In the genomic region with DNA sequence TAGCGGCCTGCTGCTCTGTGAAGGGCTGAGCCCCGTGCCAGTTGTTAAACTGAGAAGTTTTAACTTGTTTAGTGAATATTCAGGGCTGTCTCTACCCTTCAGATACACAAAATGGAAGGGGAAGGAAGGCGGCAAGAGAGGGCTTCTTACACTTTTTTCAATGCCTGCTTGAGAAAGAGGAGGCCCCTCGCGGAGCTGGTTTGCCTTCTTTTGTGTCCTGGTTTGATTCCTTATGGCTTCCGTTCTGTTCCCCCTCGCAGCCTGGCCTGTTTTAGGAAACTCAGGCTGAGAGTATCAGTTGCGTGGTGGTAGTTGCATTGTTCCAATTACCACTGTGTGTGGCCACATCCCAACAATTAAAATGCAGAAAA, we compare ENCODE assay signal across 2 cellular contexts.
TF ChIP-seq lines count a peak whose summit lies in the region.

No MANE protein-coding gene starts in this region.

TF ChIP-seq in A549, 52 proteins besides CTCF, POLR2A, EP300 and RAD21:
- TF ChIP-seq RARB (CRISPR knock-in tag; IDR thresholded peaks at IDR 0.05) (no peak), NPAS2 (CRISPR knock-in tag; IDR thresholded peaks at IDR 0.05; ENCODE audit: borderline replicate concordance) (no peak), HOXA7 (CRISPR knock-in tag; IDR thresholded peaks at IDR 0.05) (no peak), ZSCAN20 (CRISPR knock-in tag; IDR thresholded peaks at IDR 0.05) (no peak), MYC (IDR thresholded peaks at IDR 0.05; ENCODE audit: borderline replicate concordance, low read length) (no peak), CEBPB (IDR thresholded peaks at IDR 0.05) (no peak), GATA3 (IDR thresholded peaks at IDR 0.05; ENCODE audit: borderline replicate concordance) (no peak), ZNF302 (CRISPR knock-in tag; IDR thresholded peaks at IDR 0.05) (no peak), FOXS1 (CRISPR knock-in tag; IDR thresholded peaks at IDR 0.05) (no peak), SREBF2 (IDR thresholded peaks at IDR 0.05) (no peak), ZC3H11A (IDR thresholded peaks at IDR 0.05) (no peak), RNF2 (IDR thresholded peaks at IDR 0.05; ENCODE audit: borderline replicate concordance, low read depth) (no peak), CBX2 (IDR thresholded peaks at IDR 0.05; ENCODE audit: borderline replicate concordance, low read depth) (no peak), CBX8 (IDR thresholded peaks at IDR 0.05) (no peak), CHD4 (IDR thresholded peaks at IDR 0.05; ENCODE audit: borderline replicate concordance) (no peak), RFX5 (IDR thresholded peaks at IDR 0.05) (no peak), KDM1A (IDR thresholded peaks at IDR 0.05; ENCODE audit: low read depth) (no peak)
- TF ChIP-seq, protein P1, sequence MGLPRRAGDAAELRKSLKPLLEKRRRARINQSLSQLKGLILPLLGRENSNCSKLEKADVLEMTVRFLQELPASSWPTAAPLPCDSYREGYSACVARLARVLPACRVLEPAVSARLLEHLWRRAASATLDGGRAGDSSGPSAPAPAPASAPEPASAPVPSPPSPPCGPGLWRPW (IDR thresholded peaks at IDR 0.05) = no peak
- TF ChIP-seq, protein P2, sequence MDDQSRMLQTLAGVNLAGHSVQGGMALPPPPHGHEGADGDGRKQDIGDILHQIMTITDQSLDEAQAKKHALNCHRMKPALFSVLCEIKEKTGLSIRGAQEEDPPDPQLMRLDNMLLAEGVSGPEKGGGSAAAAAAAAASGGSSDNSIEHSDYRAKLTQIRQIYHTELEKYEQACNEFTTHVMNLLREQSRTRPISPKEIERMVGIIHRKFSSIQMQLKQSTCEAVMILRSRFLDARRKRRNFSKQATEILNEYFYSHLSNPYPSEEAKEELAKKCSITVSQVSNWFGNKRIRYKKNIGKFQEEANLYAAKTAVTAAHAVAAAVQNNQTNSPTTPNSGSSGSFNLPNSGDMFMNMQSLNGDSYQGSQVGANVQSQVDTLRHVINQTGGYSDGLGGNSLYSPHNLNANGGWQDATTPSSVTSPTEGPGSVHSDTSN (IDR thresholded peaks at IDR 0.05) = no peak

TF ChIP-seq in K562, 482 proteins besides CTCF, POLR2A, EP300 and RAD21 (continues in another document):
- no peak for TF ChIP-seq TRIM24 (IDR thresholded peaks at IDR 0.05)
- no peak for TF ChIP-seq NR2C2 (CRISPR knock-in tag; IDR thresholded peaks at IDR 0.05)
- TF ChIP-seq NR2C2 (tag; IDR thresholded peaks at IDR 0.05) = 0 out of 2 replicates have a peak, but pooled peaks have one; percentile 5
- TF ChIP-seq, protein P3, sequence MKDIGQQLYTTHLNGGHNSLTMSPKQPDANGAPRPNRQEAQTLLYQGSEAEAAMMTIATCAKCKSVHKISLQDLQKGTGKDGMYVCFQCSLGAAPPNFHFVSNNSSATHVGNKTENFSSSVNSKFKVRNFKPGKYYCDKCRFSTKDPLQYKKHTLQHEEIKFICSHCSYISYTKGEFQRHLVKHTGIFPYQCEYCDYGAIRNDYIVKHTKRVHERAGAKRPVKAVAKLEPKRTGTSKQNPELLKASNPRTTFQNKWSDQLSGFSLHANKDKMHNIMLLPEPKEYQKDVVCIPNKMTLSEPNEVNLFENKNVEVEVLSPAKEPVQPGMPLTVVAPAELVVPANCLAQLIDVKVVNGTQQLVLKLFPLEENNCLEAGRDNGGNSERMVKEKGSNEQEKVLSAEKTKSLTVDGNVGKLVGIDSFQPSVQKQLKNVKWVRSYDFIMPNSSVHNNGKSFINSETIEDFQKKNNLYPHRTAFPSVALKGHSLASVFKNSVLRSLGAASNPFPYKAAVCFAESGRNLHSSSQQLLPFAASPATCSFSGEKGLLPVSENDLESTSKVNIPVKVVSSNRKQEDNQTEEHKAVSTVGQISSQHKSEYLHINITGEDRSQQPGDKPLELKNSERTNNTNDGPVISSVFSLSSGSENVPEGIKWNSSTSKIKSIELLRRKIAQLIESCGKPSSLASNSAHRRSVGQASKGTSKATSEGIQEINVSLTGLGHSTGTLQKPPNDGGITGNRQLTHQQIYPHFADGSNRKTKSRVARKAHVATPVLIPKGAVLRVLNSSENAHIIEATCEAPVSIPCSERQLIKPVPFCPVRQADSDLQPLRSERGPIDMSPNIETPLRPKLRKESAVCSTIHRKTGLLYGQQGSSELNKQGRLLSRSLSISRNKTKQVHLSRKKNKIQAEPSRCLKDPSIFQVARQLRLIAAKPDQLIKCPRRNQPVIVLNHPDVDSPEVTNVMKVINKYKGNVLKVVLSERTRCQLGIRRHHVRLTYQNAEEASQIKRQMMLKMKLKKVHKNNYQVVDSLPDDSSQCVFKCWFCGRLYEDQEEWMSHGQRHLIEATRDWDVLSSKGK (CRISPR knock-in tag; IDR thresholded peaks at IDR 0.05) = no peak
- TF ChIP-seq ASH1L (IDR thresholded peaks at IDR 0.05; ENCODE audit: borderline replicate concordance, low read depth, partially characterized antibody) = no peak
- TF ChIP-seq GATAD2B (IDR thresholded peaks at IDR 0.05; ENCODE audit: borderline replicate concordance) = no peak
- no peak for TF ChIP-seq ZZZ3 (IDR thresholded peaks at IDR 0.05)
- TF ChIP-seq ZNF76 (CRISPR knock-in tag; IDR thresholded peaks at IDR 0.05; ENCODE audit: borderline replicate concordance) = no peak
- no peak for TF ChIP-seq PHB (CRISPR knock-in tag; IDR thresholded peaks at IDR 0.05)
- no peak for TF ChIP-seq ZNF121 (CRISPR knock-in tag; conservative IDR thresholded peaks at IDR 0.05)
- TF ChIP-seq NFE2L1 (tag; IDR thresholded peaks at IDR 0.05; ENCODE audit: borderline replicate concordance, low read depth) = no peak
- peak; percentile 36; the same call in 1 of the 2 replicates for TF ChIP-seq ZNF263 (CRISPR knock-in tag; IDR thresholded peaks at IDR 0.05; ENCODE audit: borderline replicate concordance)
- no peak for TF ChIP-seq SREBF1 (IDR thresholded peaks at IDR 0.05; ENCODE audit: borderline replicate concordance, low read depth, low read length)
- 0 out of 4 replicates have a peak, but pooled peaks of 1 of the 2 experiments have one; percentile 14 for TF ChIP-seq TBL1XR1 (IDR thresholded peaks at IDR 0.05; ENCODE audit: low read length in 2 of 2)
- no peak for TF ChIP-seq ARID1B (IDR thresholded peaks at IDR 0.05)
- TF ChIP-seq ZNF143 (CRISPR knock-in tag; IDR thresholded peaks at IDR 0.05) = no peak
- peak; percentile 50; the same call in 1 of the 2 replicates for TF ChIP-seq ZFX (CRISPR knock-in tag; IDR thresholded peaks at IDR 0.05)
- no peak for TF ChIP-seq CCAR2 (IDR thresholded peaks at IDR 0.05; ENCODE audit: low read depth, low read length)
- no peak for TF ChIP-seq MYNN (IDR thresholded peaks at IDR 0.05)
- no peak for TF ChIP-seq MYNN (CRISPR knock-in tag; IDR thresholded peaks at IDR 0.05)
- TF ChIP-seq CBX1 (IDR thresholded peaks at IDR 0.05; ENCODE audit: low read depth) = no peak
- no peak for TF ChIP-seq RFX5 (IDR thresholded peaks at IDR 0.05; ENCODE audit: low read depth, low read length)
- TF ChIP-seq, protein P4, sequence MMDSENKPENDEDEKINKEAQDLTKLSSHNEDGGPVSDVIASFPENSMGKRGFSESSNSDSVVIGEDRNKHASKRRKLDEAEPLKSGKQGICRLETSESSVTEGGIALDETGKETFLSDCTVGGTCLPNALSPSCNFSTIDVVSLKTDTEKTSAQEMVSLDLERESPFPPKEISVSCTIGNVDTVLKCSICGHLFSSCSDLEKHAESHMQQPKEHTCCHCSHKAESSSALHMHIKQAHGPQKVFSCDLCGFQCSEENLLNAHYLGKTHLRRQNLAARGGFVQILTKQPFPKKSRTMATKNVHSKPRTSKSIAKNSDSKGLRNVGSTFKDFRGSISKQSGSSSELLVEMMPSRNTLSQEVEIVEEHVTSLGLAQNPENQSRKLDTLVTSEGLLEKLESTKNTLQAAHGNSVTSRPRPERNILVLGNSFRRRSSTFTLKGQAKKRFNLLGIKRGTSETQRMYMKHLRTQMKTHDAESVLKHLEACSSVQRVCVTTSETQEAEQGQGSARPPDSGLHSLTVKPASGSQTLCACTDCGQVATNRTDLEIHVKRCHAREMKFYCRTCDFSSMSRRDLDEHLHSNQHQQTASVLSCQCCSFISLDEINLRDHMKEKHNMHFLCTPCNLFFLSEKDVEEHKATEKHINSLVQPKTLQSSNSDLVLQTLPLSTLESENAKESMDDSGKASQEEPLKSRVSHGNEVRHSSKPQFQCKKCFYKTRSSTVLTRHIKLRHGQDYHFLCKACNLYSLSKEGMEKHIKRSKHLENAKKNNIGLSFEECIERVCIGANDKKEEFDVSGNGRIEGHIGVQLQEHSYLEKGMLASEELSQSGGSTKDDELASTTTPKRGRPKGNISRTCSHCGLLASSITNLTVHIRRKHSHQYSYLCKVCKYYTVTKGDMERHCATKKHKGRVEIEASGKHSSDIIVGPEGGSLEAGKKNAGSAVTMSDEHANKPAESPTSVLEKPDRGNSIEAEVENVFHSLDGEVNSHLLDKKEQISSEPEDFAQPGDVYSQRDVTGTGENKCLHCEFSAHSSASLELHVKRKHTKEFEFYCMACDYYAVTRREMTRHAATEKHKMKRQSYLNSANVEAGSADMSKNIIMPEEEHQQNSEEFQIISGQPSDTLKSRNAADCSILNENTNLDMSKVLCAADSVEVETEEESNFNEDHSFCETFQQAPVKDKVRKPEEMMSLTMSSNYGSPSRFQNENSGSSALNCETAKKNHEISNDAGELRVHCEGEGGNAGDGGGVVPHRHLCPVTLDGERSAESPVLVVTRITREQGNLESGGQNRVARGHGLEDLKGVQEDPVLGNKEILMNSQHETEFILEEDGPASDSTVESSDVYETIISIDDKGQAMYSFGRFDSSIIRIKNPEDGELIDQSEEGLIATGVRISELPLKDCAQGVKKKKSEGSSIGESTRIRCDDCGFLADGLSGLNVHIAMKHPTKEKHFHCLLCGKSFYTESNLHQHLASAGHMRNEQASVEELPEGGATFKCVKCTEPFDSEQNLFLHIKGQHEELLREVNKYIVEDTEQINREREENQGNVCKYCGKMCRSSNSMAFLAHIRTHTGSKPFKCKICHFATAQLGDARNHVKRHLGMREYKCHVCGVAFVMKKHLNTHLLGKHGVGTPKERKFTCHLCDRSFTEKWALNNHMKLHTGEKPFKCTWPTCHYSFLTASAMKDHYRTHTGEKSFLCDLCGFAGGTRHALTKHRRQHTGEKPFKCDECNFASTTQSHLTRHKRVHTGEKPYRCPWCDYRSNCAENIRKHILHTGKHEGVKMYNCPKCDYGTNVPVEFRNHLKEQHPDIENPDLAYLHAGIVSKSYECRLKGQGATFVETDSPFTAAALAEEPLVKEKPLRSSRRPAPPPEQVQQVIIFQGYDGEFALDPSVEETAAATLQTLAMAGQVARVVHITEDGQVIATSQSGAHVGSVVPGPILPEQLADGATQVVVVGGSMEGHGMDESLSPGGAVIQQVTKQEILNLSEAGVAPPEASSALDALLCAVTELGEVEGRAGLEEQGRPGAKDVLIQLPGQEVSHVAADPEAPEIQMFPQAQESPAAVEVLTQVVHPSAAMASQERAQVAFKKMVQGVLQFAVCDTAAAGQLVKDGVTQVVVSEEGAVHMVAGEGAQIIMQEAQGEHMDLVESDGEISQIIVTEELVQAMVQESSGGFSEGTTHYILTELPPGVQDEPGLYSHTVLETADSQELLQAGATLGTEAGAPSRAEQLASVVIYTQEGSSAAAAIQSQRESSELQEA (IDR thresholded peaks at IDR 0.05; ENCODE audit: low read depth) = peak; percentile 64
- TF ChIP-seq, protein P5, sequence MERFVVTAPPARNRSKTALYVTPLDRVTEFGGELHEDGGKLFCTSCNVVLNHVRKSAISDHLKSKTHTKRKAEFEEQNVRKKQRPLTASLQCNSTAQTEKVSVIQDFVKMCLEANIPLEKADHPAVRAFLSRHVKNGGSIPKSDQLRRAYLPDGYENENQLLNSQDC (CRISPR knock-in tag; IDR thresholded peaks at IDR 0.05) = no peak
- 0 out of 2 replicates have a peak, but pooled peaks have one; percentile 92 for TF ChIP-seq ZC3H4 (CRISPR knock-in tag; IDR thresholded peaks at IDR 0.05; ENCODE audit: borderline replicate concordance)
- TF ChIP-seq TCF7 (IDR thresholded peaks at IDR 0.05; ENCODE audit: borderline replicate concordance) = no peak
- TF ChIP-seq, protein P6, sequence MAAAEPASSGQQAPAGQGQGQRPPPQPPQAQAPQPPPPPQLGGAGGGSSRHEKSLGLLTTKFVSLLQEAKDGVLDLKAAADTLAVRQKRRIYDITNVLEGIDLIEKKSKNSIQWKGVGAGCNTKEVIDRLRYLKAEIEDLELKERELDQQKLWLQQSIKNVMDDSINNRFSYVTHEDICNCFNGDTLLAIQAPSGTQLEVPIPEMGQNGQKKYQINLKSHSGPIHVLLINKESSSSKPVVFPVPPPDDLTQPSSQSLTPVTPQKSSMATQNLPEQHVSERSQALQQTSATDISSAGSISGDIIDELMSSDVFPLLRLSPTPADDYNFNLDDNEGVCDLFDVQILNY (CRISPR knock-in tag; IDR thresholded peaks at IDR 0.05) = no peak
- TF ChIP-seq, protein P7, sequence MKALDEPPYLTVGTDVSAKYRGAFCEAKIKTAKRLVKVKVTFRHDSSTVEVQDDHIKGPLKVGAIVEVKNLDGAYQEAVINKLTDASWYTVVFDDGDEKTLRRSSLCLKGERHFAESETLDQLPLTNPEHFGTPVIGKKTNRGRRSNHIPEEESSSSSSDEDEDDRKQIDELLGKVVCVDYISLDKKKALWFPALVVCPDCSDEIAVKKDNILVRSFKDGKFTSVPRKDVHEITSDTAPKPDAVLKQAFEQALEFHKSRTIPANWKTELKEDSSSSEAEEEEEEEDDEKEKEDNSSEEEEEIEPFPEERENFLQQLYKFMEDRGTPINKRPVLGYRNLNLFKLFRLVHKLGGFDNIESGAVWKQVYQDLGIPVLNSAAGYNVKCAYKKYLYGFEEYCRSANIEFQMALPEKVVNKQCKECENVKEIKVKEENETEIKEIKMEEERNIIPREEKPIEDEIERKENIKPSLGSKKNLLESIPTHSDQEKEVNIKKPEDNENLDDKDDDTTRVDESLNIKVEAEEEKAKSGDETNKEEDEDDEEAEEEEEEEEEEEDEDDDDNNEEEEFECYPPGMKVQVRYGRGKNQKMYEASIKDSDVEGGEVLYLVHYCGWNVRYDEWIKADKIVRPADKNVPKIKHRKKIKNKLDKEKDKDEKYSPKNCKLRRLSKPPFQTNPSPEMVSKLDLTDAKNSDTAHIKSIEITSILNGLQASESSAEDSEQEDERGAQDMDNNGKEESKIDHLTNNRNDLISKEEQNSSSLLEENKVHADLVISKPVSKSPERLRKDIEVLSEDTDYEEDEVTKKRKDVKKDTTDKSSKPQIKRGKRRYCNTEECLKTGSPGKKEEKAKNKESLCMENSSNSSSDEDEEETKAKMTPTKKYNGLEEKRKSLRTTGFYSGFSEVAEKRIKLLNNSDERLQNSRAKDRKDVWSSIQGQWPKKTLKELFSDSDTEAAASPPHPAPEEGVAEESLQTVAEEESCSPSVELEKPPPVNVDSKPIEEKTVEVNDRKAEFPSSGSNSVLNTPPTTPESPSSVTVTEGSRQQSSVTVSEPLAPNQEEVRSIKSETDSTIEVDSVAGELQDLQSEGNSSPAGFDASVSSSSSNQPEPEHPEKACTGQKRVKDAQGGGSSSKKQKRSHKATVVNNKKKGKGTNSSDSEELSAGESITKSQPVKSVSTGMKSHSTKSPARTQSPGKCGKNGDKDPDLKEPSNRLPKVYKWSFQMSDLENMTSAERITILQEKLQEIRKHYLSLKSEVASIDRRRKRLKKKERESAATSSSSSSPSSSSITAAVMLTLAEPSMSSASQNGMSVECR (CRISPR knock-in tag; IDR thresholded peaks at IDR 0.05) = no peak; the same call in 1 of the 2 replicates
- TF ChIP-seq RBM22 (IDR thresholded peaks at IDR 0.05; ENCODE audit: low read depth, low read length, poor library complexity, severe bottlenecking) = no peak
- TF ChIP-seq FOXM1 (IDR thresholded peaks at IDR 0.05; ENCODE audit: low read depth) = no peak
- no peak for TF ChIP-seq FOXM1 (CRISPR knock-in tag; IDR thresholded peaks at IDR 0.05; ENCODE audit: low read depth)
- TF ChIP-seq ARID2 (IDR thresholded peaks at IDR 0.05) = 0 out of 2 replicates have a peak, but pooled peaks have one; percentile 8
- TF ChIP-seq MTA1 (IDR thresholded peaks at IDR 0.05; ENCODE audit: borderline replicate concordance) = no peak
- no peak for TF ChIP-seq POLR3A (IDR thresholded peaks at IDR 0.05; ENCODE audit: borderline replicate concordance, extremely low read depth, insufficient read depth, insufficient read length)
